Comparison of ENCODE assay signal across 6 cellular contexts in the genomic region with DNA sequence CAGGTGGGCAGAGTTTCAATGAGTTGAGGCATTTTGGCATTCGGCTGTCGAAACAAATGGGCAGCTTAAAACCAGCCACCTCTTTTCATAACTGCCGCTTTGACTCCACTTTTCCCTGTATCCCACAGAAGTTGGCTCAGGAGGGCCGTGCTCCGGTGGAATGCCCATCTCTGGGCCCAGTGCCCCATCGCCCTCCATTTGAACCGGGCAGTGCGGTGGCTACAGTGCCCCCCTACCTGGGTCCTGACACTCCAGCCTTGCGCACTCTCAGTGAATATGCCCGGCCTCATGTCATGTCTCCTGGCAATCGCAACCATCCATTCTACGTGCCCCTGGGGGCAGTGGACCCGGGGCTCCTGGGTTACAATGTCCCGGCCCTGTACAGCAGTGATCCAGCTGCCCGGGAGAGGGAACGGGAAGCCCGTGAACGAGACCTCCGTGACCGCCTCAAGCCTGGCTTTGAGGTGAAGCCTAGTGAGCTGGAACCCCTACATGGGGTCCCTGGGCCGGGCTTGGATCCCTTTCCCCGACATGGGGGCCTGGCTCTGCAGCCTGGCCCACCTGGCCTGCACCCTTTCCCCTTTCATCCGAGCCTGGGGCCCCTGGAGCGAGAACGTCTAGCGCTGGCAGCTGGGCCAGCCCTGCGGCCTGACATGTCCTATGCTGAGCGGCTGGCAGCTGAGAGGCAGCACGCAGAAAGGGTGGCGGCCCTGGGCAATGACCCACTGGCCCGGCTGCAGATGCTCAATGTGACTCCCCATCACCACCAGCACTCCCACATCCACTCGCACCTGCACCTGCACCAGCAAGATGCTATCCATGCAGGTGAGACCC. TPM values are rescaled to one million over a fixed set of nuclear protein-coding genes. Genes with fewer than 3 reads are reported as not detected.
DNase-seq lines count a peak whose midpoint lies in the region; ATAC-seq and FAIRE-seq lines count a peak whose summit lies in the region.

No MANE protein-coding gene starts in this region.

- intact Hi-C loops in Right ventricle myocardium inferior (cut with DNase I) (no loop called here), Right ventricle myocardium superior (cut with DNase I) (no loop called here)

- H3K9me3 ChIP-seq in iPS-15b (ENCODE audit: control insufficient read depth, insufficient read depth, low read length), result no peaks in the 10 kb centered on the region

- DNase-seq in Right ventricle myocardium inferior (ENCODE audit: missing footprints) (peak; percentile 66), Right ventricle myocardium superior (no peak), urothelium cell line (ENCODE audit: low spot score) (no peak), iPS-NIHi11 (ENCODE audit: low spot score) (no peak)

- FAIRE-seq in urothelium cell line (lab: Jason Lieb, UNC), result peak; percentile 55

- ATAC-seq in Right ventricle myocardium inferior, result no peak
- ATAC-seq in Right ventricle myocardium superior (ENCODE audit: poor library complexity), result no peak
- no peak for ATAC-seq in GM18868 (IDR thresholded peaks at IDR 0.05; ENCODE audit: unreplicated experiment)

- peaks cover 40% of the 10 kb centered on the region for H3K36me3 ChIP-seq in iPS-15b (ENCODE audit: control insufficient read depth, insufficient read depth, low read length)

- peaks cover 4% of the 10 kb centered on the region for H3K4me1 ChIP-seq in iPS-15b (ENCODE audit: control insufficient read depth, insufficient read depth, low read length)

- H3K9ac ChIP-seq in iPS-15b (ENCODE audit: low read depth, low read length), result peak overlapping the region; percentile 71

- H3K4me3 ChIP-seq in iPS-15b (ENCODE audit: low read depth, low read length), result peak overlapping the region; percentile 71

- no peaks in the 10 kb centered on the region for H3K27me3 ChIP-seq in iPS-15b (ENCODE audit: control insufficient read depth, insufficient read depth, low read length)

RNA-seq across cellular contexts. Expression of gene RNU7-1, which starts 5.0 kb away (rescaled TPM):
- total RNA-seq in Right ventricle myocardium inferior, result not detected
- total RNA-seq in Right ventricle myocardium superior, result not detected

RNA-seq across cellular contexts. Expression of gene C12orf57, which starts 5.3 kb away (rescaled TPM):
- total RNA-seq in Right ventricle myocardium inferior (250 TPM), Right ventricle myocardium superior (251 TPM)

RNA-seq across cellular contexts. Expression of gene ATN1, which starts 10.8 kb away (rescaled TPM):
- total RNA-seq in Right ventricle myocardium inferior (78.9 TPM), Right ventricle myocardium superior (69.7 TPM)

RNA-seq across cellular contexts. Expression of gene PTPN6, which starts 12.6 kb away (rescaled TPM):
- 9.1 TPM for total RNA-seq in Right ventricle myocardium inferior
- 7.2 TPM for total RNA-seq in Right ventricle myocardium superior

RNA-seq across cellular contexts. Expression of gene ENO2, which starts 24.2 kb away (rescaled TPM):
- 10.2 TPM for total RNA-seq in Right ventricle myocardium inferior
- total RNA-seq in Right ventricle myocardium superior, result 7.4 TPM
